ENCODE assay signal across 1 cellular context in genomic region chr16:67444259-67445125, GRCh38.
TF ChIP-seq lines count a peak whose summit lies in the region.

No MANE protein-coding gene starts in this region.

TF ChIP-seq in H1, 55 proteins besides CTCF, POLR2A, EP300 and RAD21:
- TF ChIP-seq CBX8 (IDR thresholded peaks at IDR 0.05; ENCODE audit: borderline replicate concordance, low read depth, low read length) (no peak), RNF2 (IDR thresholded peaks at IDR 0.05; ENCODE audit: borderline replicate concordance, low read depth, low read length, missing control alignments, poor library complexity, severe bottlenecking) (no peak), CHD1 (IDR thresholded peaks at IDR 0.05; ENCODE audit: low read depth, low read length) (no peak), SIRT6 (IDR thresholded peaks at IDR 0.05; ENCODE audit: low read length) (no peak), ATF2 (IDR thresholded peaks at IDR 0.05; ENCODE audit: low read length) (no peak), SP2 (IDR thresholded peaks at IDR 0.05; ENCODE audit: low read length) (no peak), GABPA (IDR thresholded peaks at IDR 0.05; ENCODE audit: borderline replicate concordance, insufficient read depth, low read length) (no peak), SP1 (IDR thresholded peaks at IDR 0.05; ENCODE audit: low read depth, low read length) (no peak)
